ENCODE assay signal across 1 cellular context in genomic region chr6:152746172-152746553, GRCh38.
A peak's percentile ranks its signal among the peaks of the same experiment; 100 is the strongest.
TF ChIP-seq lines count a peak whose summit lies in the region.

No MANE protein-coding gene starts in this region.

TF ChIP-seq in HepG2, 621 proteins besides CTCF, POLR2A, EP300 and RAD21 (continued from another document):
- TF ChIP-seq ZNF644 (CRISPR knock-in tag; IDR thresholded peaks at IDR 0.05; ENCODE audit: low read depth) (peak; percentile 74), BCL6 (CRISPR knock-in tag; IDR thresholded peaks at IDR 0.05) (peak; percentile 31; the same call in 1 of the 2 replicates), CBX5 (CRISPR knock-in tag; IDR thresholded peaks at IDR 0.05; ENCODE audit: borderline replicate concordance) (peak; percentile 75; the same call in 1 of the 2 replicates), FOXA1 (IDR thresholded peaks at IDR 0.05) (no peak), FOXA1 (CRISPR knock-in tag; IDR thresholded peaks at IDR 0.05) (peak; percentile 37; the same call in 1 of the 2 replicates), REPIN1 (CRISPR knock-in tag; IDR thresholded peaks at IDR 0.05; ENCODE audit: borderline replicate concordance, low read depth) (no peak), KDM6A (CRISPR knock-in tag; IDR thresholded peaks at IDR 0.05; ENCODE audit: low read depth) (no peak), FIP1L1 (IDR thresholded peaks at IDR 0.05; ENCODE audit: borderline replicate concordance, insufficient read depth, low read depth, low read length) (no peak), NCOA1 (CRISPR knock-in tag; IDR thresholded peaks at IDR 0.05) (no peak), NR1H2 (CRISPR knock-in tag; IDR thresholded peaks at IDR 0.05; ENCODE audit: borderline replicate concordance, low read depth) (no peak), FOXA3 (CRISPR knock-in tag; IDR thresholded peaks at IDR 0.05) (peak; percentile 70), PCBP2 (optimal IDR thresholded peaks at IDR 0.05; ENCODE audit: low read depth, low read length, poor library complexity, severe bottlenecking) (no peak), ZNF296 (CRISPR knock-in tag; conservative IDR thresholded peaks at IDR 0.05) (no peak), ZNF317 (CRISPR knock-in tag; IDR thresholded peaks at IDR 0.05) (0 out of 2 replicates have a peak, but pooled peaks have one; percentile 31), PHF5A (CRISPR knock-in tag; IDR thresholded peaks at IDR 0.05; ENCODE audit: low read depth, unreplicated experiment) (no peak), SOX6 (IDR thresholded peaks at IDR 0.05) (no peak), SOX6 (CRISPR knock-in tag; IDR thresholded peaks at IDR 0.05) (peak; percentile 24; the same call in 1 of the 2 replicates), SIN3A (IDR thresholded peaks at IDR 0.05; ENCODE audit: borderline replicate concordance, low read depth, low read length) (no peak), PRMT3 (CRISPR knock-in tag; IDR thresholded peaks at IDR 0.05; ENCODE audit: borderline replicate concordance, low read depth) (no peak), ZBTB42 (CRISPR knock-in tag; IDR thresholded peaks at IDR 0.05) (no peak), ZNF205 (CRISPR knock-in tag; IDR thresholded peaks at IDR 0.05) (no peak), CEBPG (CRISPR knock-in tag; IDR thresholded peaks at IDR 0.05) (peak; percentile 71), SOX5 (CRISPR knock-in tag; IDR thresholded peaks at IDR 0.05; ENCODE audit: borderline replicate concordance) (peak; percentile 57; the same call in 1 of the 2 replicates), FOXP1 (IDR thresholded peaks at IDR 0.05) (no peak; the same call in 1 of the 2 replicates), FOXP1 (CRISPR knock-in tag; IDR thresholded peaks at IDR 0.05) (peak; percentile 42; the same call in 1 of the 2 replicates), ONECUT2 (CRISPR knock-in tag; IDR thresholded peaks at IDR 0.05) (no peak), HMG20A (CRISPR knock-in tag; IDR thresholded peaks at IDR 0.05; ENCODE audit: borderline replicate concordance) (peak; percentile 50; the same call in 1 of the 2 replicates), MED1 (CRISPR knock-in tag; IDR thresholded peaks at IDR 0.05) (0 out of 2 replicates have a peak, but pooled peaks have one; percentile 22), SOX13 (IDR thresholded peaks at IDR 0.05) (no peak), SOX13 (CRISPR knock-in tag; conservative IDR thresholded peaks at IDR 0.05 in 1 of 2, IDR thresholded peaks at IDR 0.05 in 1 of 2) (peak in 1 of 2 experiments; percentile 65; a peak in 1 of 4 replicates), CEBPB (IDR thresholded peaks at IDR 0.05; ENCODE audit: borderline replicate concordance, low read depth, low read length) (peak; percentile 60; the same call in 1 of the 2 replicates), JUN (CRISPR knock-in tag; IDR thresholded peaks at IDR 0.05) (no peak), ATF4 (CRISPR knock-in tag; IDR thresholded peaks at IDR 0.05) (peak in 1 of 2 experiments; percentile 98; a peak in 2 of 4 replicates), ZNF12 (CRISPR knock-in tag; IDR thresholded peaks at IDR 0.05) (peak; percentile 60), TEAD3 (CRISPR knock-in tag; optimal IDR thresholded peaks at IDR 0.05; ENCODE audit: borderline replicate concordance) (peak; percentile 11), SAP130 (CRISPR knock-in tag; IDR thresholded peaks at IDR 0.05; ENCODE audit: low read depth) (peak; percentile 30; the same call in 1 of the 2 replicates), TBX3 (IDR thresholded peaks at IDR 0.05; ENCODE audit: borderline replicate concordance) (peak; percentile 22; the same call in 1 of the 2 replicates), ARID5B (CRISPR knock-in tag; IDR thresholded peaks at IDR 0.05) (peak; percentile 36; the same call in 1 of the 2 replicates), ZNF3 (CRISPR knock-in tag; IDR thresholded peaks at IDR 0.05) (peak; percentile 92)
- TF ChIP-seq, protein P1, sequence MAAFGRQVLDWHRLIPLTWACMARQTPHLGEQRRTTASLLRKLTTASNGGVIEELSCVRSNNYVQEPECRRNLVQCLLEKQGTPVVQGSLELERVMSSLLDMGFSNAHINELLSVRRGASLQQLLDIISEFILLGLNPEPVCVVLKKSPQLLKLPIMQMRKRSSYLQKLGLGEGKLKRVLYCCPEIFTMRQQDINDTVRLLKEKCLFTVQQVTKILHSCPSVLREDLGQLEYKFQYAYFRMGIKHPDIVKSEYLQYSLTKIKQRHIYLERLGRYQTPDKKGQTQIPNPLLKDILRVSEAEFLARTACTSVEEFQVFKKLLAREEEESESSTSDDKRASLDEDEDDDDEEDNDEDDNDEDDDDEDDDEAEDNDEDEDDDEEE (CRISPR knock-in tag; IDR thresholded peaks at IDR 0.05): no peak
- TF ChIP-seq, protein P2, sequence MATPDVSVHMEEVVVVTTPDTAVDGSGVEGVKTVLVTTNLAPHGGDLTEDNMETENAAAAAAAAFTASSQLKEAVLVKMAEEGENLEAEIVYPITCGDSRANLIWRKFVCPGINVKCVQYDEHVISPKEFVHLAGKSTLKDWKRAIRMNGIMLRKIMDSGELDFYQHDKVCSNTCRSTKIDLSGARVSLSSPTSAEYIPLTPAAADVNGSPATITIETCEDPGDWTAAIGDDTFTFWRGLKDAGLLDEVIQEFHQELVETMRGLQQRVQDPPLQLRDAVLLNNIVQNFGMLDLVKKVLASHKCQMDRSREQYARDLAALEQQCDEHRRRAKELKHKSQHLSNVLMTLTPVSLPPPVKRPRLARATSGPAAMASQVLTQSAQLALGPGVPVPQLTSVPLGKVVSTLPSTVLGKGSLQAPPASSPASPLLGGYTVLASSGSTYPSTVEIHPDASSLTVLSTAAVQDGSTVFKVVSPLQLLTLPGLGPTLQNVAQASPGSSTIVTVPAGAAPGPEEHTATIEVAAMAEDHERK (CRISPR knock-in tag; IDR thresholded peaks at IDR 0.05; ENCODE audit: low read depth): no peak
- TF ChIP-seq, protein P3, sequence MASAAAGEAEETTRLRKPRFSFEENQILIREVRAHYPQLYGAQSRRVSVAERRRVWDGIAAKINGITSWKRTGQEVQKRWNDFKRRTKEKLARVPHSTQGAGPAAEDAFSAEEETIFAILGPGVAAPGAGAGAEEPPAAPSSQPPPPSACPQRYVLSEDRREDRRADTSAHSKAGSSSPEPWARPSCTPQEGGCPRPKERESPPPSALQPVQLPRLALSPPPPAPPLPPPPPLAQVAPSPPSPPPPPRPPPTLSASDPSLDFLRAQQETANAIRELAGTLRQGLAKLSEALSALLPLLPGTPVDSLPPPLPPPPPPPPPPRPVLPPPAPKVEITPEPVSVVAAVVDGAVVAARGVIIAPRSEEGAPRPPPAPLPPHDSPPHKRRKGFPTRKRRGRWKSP (CRISPR knock-in tag; IDR thresholded peaks at IDR 0.05): peak; percentile 34; the same call in 1 of the 2 replicates
- TF ChIP-seq, protein P4, sequence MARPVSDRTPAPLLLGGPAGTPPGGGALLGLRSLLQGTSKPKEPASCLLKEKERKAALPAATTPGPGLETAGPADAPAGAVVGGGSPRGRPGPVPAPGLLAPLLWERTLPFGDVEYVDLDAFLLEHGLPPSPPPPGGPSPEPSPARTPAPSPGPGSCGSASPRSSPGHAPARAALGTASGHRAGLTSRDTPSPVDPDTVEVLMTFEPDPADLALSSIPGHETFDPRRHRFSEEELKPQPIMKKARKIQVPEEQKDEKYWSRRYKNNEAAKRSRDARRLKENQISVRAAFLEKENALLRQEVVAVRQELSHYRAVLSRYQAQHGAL (CRISPR knock-in tag; IDR thresholded peaks at IDR 0.05; ENCODE audit: not compliant biosample characterization): no peak
- TF ChIP-seq, protein P5, sequence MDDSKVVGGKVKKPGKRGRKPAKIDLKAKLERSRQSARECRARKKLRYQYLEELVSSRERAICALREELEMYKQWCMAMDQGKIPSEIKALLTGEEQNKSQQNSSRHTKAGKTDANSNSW (CRISPR knock-in tag; IDR thresholded peaks at IDR 0.05; ENCODE audit: borderline replicate concordance): no peak
- TF ChIP-seq, protein P6, sequence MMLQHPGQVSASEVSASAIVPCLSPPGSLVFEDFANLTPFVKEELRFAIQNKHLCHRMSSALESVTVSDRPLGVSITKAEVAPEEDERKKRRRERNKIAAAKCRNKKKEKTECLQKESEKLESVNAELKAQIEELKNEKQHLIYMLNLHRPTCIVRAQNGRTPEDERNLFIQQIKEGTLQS (CRISPR knock-in tag; IDR thresholded peaks at IDR 0.05): peak; percentile 53; the same call in 1 of the 2 replicates
